Comparison of ENCODE assay signal across 26 cellular contexts in genomic region chr12:42315108-42315507, GRCh38. TPM values are rescaled to one million over a fixed set of nuclear protein-coding genes. Genes with fewer than 3 reads are reported as not detected.
DNase-seq lines count a peak whose midpoint lies in the region; ATAC-seq, FAIRE-seq and TF ChIP-seq lines count a peak whose summit lies in the region.
"Had no signal": no experiment of that assay in that cellular context is flagged by ENCODE, and none has a peak within 500 bp of the region (broad histone marks: within the 10 kb centered on the region; RNA-seq: fewer than 3 reads in every experiment).

No MANE protein-coding gene starts in this region.

- no peaks in the 10 kb centered on the region for H3K9me3 ChIP-seq in endothelial cell of umbilical vein (replicated peaks; ENCODE audit: control insufficient read depth, insufficient read depth, low read length)
- H3K9me3 ChIP-seq: BE2C, BLaER1 had no signal

- CTCF ChIA-PET in activated CD4-positive, alpha-beta T cell treated with anti-CD3 and anti-CD28 coated beads, Interleukin-2, amount 10 ng/mL, durations not matched to agents 7 days and 5 days (lab: Charles Lee), result no interaction called here
- CTCF ChIA-PET in endothelial cell of umbilical vein (lab: Charles Lee), result interaction anchor here (0.6 to 0.7 kb wide), 2 partner anchors 11 to 17 kb away, joined by 3 to 5 read pairs; no protein-coding TSS in a partner anchor

- POLR2A ChIA-PET in activated CD4-positive, alpha-beta T cell treated with anti-CD3 and anti-CD28 coated beads, Interleukin-2, amount 10 ng/mL, durations not matched to agents 7 days and 5 days (lab: Charles Lee), result no interaction called here
- POLR2A ChIA-PET in endothelial cell of umbilical vein (lab: Charles Lee), result no interaction called here

- no peak overlapping the region for H3K4me3 Mint-ChIP-seq in activated CD4-positive, alpha-beta T cell treated with anti-CD3 and anti-CD28 coated beads, Interleukin-2, amount 10 ng/mL, durations not matched to agents 24 days and 14 days
- H3K4me3 Mint-ChIP-seq in activated CD4-positive, alpha-beta T cell treated with anti-CD3 and anti-CD28 coated beads, Interleukin-2, amount 10 ng/mL, durations not matched to agents 7 days and 5 days, result no peak overlapping the region
- H3K4me3 Mint-ChIP-seq: CD14-positive monocyte; CD4-positive, alpha-beta memory T cell; CD4-positive, CD25-positive, alpha-beta regulatory T cell; CD8-positive, alpha-beta memory T cell had no signal

- BruUV-seq in endothelial cell of umbilical vein (replicated peaks; lab: Mats Ljungman, UMichigan), result no TSS peak

- dilution Hi-C loops in endothelial cell of umbilical vein (cut with MboI; ENCODE audit: extremely low pct_ligation_motif_present, low sequenced_read_pairs), result no loop called here

- no peaks in the 10 kb centered on the region for H3K4me1 Mint-ChIP-seq in activated CD4-positive, alpha-beta T cell treated with anti-CD3 and anti-CD28 coated beads, Interleukin-2, amount 10 ng/mL, durations not matched to agents 24 days and 14 days
- H3K4me1 Mint-ChIP-seq in activated CD4-positive, alpha-beta T cell treated with anti-CD3 and anti-CD28 coated beads, Interleukin-2, amount 10 ng/mL, durations not matched to agents 7 days and 5 days, result no peaks in the 10 kb centered on the region
- H3K4me1 Mint-ChIP-seq: CD14-positive monocyte had no signal

- H3K79me2 ChIP-seq in endothelial cell of umbilical vein (ENCODE audit: control insufficient read depth, insufficient read depth, low read length), result no peaks in the 10 kb centered on the region

- intact Hi-C loops in activated CD4-positive, alpha-beta T cell treated with anti-CD3 and anti-CD28 coated beads, Interleukin-2, amount 10 ng/mL, durations not matched to agents 24 days and 14 days (cut with micrococcal nuclease), result no loop called here
- intact Hi-C loops in endothelial cell of umbilical vein (cut with micrococcal nuclease), result no loop called here

- ATAC-seq in GM18505 (IDR thresholded peaks at IDR 0.05; ENCODE audit: unreplicated experiment), result no peak
- ATAC-seq: GM12878 had no signal

- H3K4me2 ChIP-seq in endothelial cell of umbilical vein (ENCODE audit: insufficient read depth, low read length), result no peak overlapping the region
- H3K4me2 ChIP-seq: BLaER1 had no signal

- no peak overlapping the region for H3K4me3 ChIP-seq in endothelial cell of umbilical vein (replicated peaks in 1 of 3; ENCODE audit: insufficient read depth in 1 of 3, low read depth in 1 of 3, low read length in 3 of 3)
- H3K4me3 ChIP-seq: BLaER1, GM12878 had no signal

- no peak for TF ChIP-seq CTCF in endothelial cell of umbilical vein (IDR thresholded peaks at IDR 0.05; ENCODE audit: extremely low read depth in 1 of 2, insufficient read depth in 1 of 2, low read depth in 1 of 2, low read length in 2 of 2)

- no peaks in the 10 kb centered on the region for H3K27me3 Mint-ChIP-seq in activated CD4-positive, alpha-beta T cell treated with anti-CD3 and anti-CD28 coated beads, Interleukin-2, amount 10 ng/mL, durations not matched to agents 24 days and 14 days
- no peaks in the 10 kb centered on the region for H3K27me3 Mint-ChIP-seq in activated CD4-positive, alpha-beta T cell treated with anti-CD3 and anti-CD28 coated beads, Interleukin-2, amount 10 ng/mL, durations not matched to agents 7 days and 5 days
- H3K27me3 Mint-ChIP-seq: CD4-positive, alpha-beta memory T cell; CD4-positive, CD25-positive, alpha-beta regulatory T cell; CD8-positive, alpha-beta memory T cell had no signal

- no peak overlapping the region for H3K27ac Mint-ChIP-seq in activated CD4-positive, alpha-beta T cell treated with anti-CD3 and anti-CD28 coated beads, Interleukin-2, amount 10 ng/mL, durations not matched to agents 24 days and 14 days
- H3K27ac Mint-ChIP-seq in activated CD4-positive, alpha-beta T cell treated with anti-CD3 and anti-CD28 coated beads, Interleukin-2, amount 10 ng/mL, durations not matched to agents 7 days and 5 days, result no peak overlapping the region
- H3K27ac Mint-ChIP-seq: CD4-positive, CD25-positive, alpha-beta regulatory T cell; CD8-positive, alpha-beta memory T cell had no signal

- H3K36me3 Mint-ChIP-seq in activated CD4-positive, alpha-beta T cell treated with anti-CD3 and anti-CD28 coated beads, Interleukin-2, amount 10 ng/mL, durations not matched to agents 24 days and 14 days (ENCODE audit: low read depth), result peaks cover 30% of the 10 kb centered on the region
- H3K36me3 Mint-ChIP-seq in activated CD4-positive, alpha-beta T cell treated with anti-CD3 and anti-CD28 coated beads, Interleukin-2, amount 10 ng/mL, durations not matched to agents 7 days and 5 days (ENCODE audit: low read depth), result peaks cover 19% of the 10 kb centered on the region

- peaks cover 0 to 2% of the 10 kb centered on the region in 2 experiments for H3K36me3 ChIP-seq in endothelial cell of umbilical vein (ENCODE audit: control insufficient read depth in 2 of 2, extremely low read depth in 1 of 2, insufficient read depth in 2 of 2, low read length in 2 of 2)

- no peaks in the 10 kb centered on the region for H3K4me1 ChIP-seq in endothelial cell of umbilical vein (ENCODE audit: control insufficient read depth, extremely low read depth, insufficient read depth, low read length)
- H3K4me1 ChIP-seq: BE2C, BLaER1 had no signal

- H3K27ac ChIP-seq in endothelial cell of umbilical vein (ENCODE audit: insufficient read depth, low read depth, low read length), result no peak overlapping the region
- H3K27ac ChIP-seq: BLaER1 had no signal

- no peak overlapping the region for H2AFZ ChIP-seq in endothelial cell of umbilical vein (ENCODE audit: low read depth, low read length)

- peak; percentile 20 for DNase-seq in activated CD4-positive, alpha-beta T cell treated with anti-CD3 and anti-CD28 coated beads, Interleukin-2, amount 10 ng/mL, durations not matched to agents 24 days and 14 days
- no peak for DNase-seq in activated CD4-positive, alpha-beta T cell treated with anti-CD3 and anti-CD28 coated beads, Interleukin-2, amount 10 ng/mL, durations not matched to agents 7 days and 5 days
- DNase-seq in dermis blood vessel endothelial cell (peak; percentile 39), endothelial cell of umbilical vein (ENCODE audit: low read depth, low spot score) (peak; percentile 34), NCI-H2029 (lab: John Stamatoyannopoulos, UW) (no peak)
- DNase-seq: 8988T; ACHN; BE2C; C1 segment of cervical spinal cord; CD4-positive, alpha-beta memory T cell; CD4-positive, CD25-positive, alpha-beta regulatory T cell; CD8-positive, alpha-beta memory T cell; COR-L47; DMS 273 treated with DMSO at 0.1 percent for 48 hours; DMS153; DMS53; DMS79; DND-41; EL; GDM1 had no signal

- no peak overlapping the region for H3K9ac ChIP-seq in endothelial cell of umbilical vein (replicated peaks; ENCODE audit: extremely low read depth, insufficient read depth, low read length)
- H3K9ac ChIP-seq: BLaER1 had no signal

- TF ChIP-seq POLR2A in endothelial cell of umbilical vein (IDR thresholded peaks at IDR 0.05; ENCODE audit: low read depth, low read length) (no peak), GM18505 (IDR thresholded peaks at IDR 0.05; ENCODE audit: borderline replicate concordance, extremely low read depth, insufficient read depth, insufficient read length) (no peak)

- H3K27me3 ChIP-seq in endothelial cell of umbilical vein (ENCODE audit: control insufficient read depth in 2 of 2, insufficient read depth in 2 of 2, low read length in 2 of 2), result no peaks in the 10 kb centered on the region
- H3K27me3 ChIP-seq: BE2C, BLaER1 had no signal

- no peaks in the 10 kb centered on the region for H4K20me1 ChIP-seq in endothelial cell of umbilical vein (replicated peaks; ENCODE audit: control insufficient read depth, extremely low read depth, insufficient read depth, low read length)
- H4K20me1 ChIP-seq: BLaER1 had no signal

- no peak for FAIRE-seq in endothelial cell of umbilical vein (lab: Jason Lieb, UNC)
- FAIRE-seq: GM12878, GM12892, GM19239 had no signal

- H3K9me1 ChIP-seq in endothelial cell of umbilical vein (replicated peaks; ENCODE audit: control insufficient read depth, extremely low read depth, insufficient read depth, low read length), result no peaks in the 10 kb centered on the region

- no peaks in the 10 kb centered on the region for H3K9me3 Mint-ChIP-seq in activated CD4-positive, alpha-beta T cell treated with anti-CD3 and anti-CD28 coated beads, Interleukin-2, amount 10 ng/mL, durations not matched to agents 24 days and 14 days
- H3K9me3 Mint-ChIP-seq in activated CD4-positive, alpha-beta T cell treated with anti-CD3 and anti-CD28 coated beads, Interleukin-2, amount 10 ng/mL, durations not matched to agents 7 days and 5 days, result no peaks in the 10 kb centered on the region
- H3K9me3 Mint-ChIP-seq: CD14-positive monocyte; CD4-positive, alpha-beta memory T cell; CD4-positive, CD25-positive, alpha-beta regulatory T cell; CD8-positive, alpha-beta memory T cell had no signal

RNA-seq across cellular contexts. Expression of gene ZCRB1, which starts 10.8 kb away (rescaled TPM):
- total RNA-seq in activated CD4-positive, alpha-beta T cell treated with anti-CD3 and anti-CD28 coated beads, Interleukin-2, amount 10 ng/mL, durations not matched to agents 24 days and 14 days, result 55.8 and 62.0 TPM in 2 replicates
- 10 to 100 TPM; 43.4 to 52.7 TPM for total RNA-seq in activated CD4-positive, alpha-beta T cell treated with anti-CD3 and anti-CD28 coated beads, Interleukin-2, amount 10 ng/mL, durations not matched to agents 7 days and 5 days
- total RNA-seq in dermis blood vessel endothelial cell, result 22.1 and 33.4 TPM in 2 replicates
- 52.9 and 55.3 TPM in 2 replicates for total RNA-seq in endothelial cell of umbilical vein
- 10.9 and 13.2 TPM in 2 replicates for polyA plus RNA-seq in endothelial cell of umbilical vein
- polyA plus RNA-seq in endothelial cell of umbilical vein (2011; cell fraction: cytosol; rRNA removed), result 19.2 and 21.4 TPM in 2 replicates
- polyA plus RNA-seq in endothelial cell of umbilical vein (2011; cell fraction: nucleus; rRNA removed), result 11.3 and 13.3 TPM in 2 replicates
- 52.0 and 62.2 TPM in 2 replicates for polyA plus RNA-seq in endothelial cell of umbilical vein (2012)
- 16.4 and 31.5 TPM in 2 replicates for polyA minus RNA-seq in endothelial cell of umbilical vein
- 30.8 TPM for polyA minus RNA-seq in endothelial cell of umbilical vein (2011; cell fraction: cytosol; rRNA and poly(A)+ RNA removed)
- polyA minus RNA-seq in endothelial cell of umbilical vein (2011; cell fraction: nucleus; rRNA and poly(A)+ RNA removed), result 3.8 and 10.6 TPM in 2 replicates

RNA-seq across cellular contexts. Expression of gene PPHLN1, which starts 10.9 kb away (rescaled TPM):
- total RNA-seq in activated CD4-positive, alpha-beta T cell treated with anti-CD3 and anti-CD28 coated beads, Interleukin-2, amount 10 ng/mL, durations not matched to agents 24 days and 14 days, result 92.3 and 97.5 TPM in 2 replicates
- 10 to 100 TPM; 83.5 to 84.0 TPM for total RNA-seq in activated CD4-positive, alpha-beta T cell treated with anti-CD3 and anti-CD28 coated beads, Interleukin-2, amount 10 ng/mL, durations not matched to agents 7 days and 5 days
- total RNA-seq in dermis blood vessel endothelial cell (99.5 and 101 TPM in 2 replicates), endothelial cell of umbilical vein (58.0 and 62.2 TPM in 2 replicates)
- 19.5 and 23.4 TPM in 2 replicates for polyA plus RNA-seq in endothelial cell of umbilical vein
- polyA plus RNA-seq in endothelial cell of umbilical vein (2011; cell fraction: cytosol; rRNA removed), result 35.4 and 38.2 TPM in 2 replicates
- polyA plus RNA-seq in endothelial cell of umbilical vein (2011; cell fraction: nucleus; rRNA removed), result 60.5 and 80.6 TPM in 2 replicates
- polyA plus RNA-seq in endothelial cell of umbilical vein (2012), result 72.4 and 84.5 TPM in 2 replicates
- polyA minus RNA-seq in endothelial cell of umbilical vein, result 27.8 and 46.7 TPM in 2 replicates
- polyA minus RNA-seq in endothelial cell of umbilical vein (2011; cell fraction: cytosol; rRNA and poly(A)+ RNA removed), result 23.5 TPM
- 44.6 and 61.2 TPM in 2 replicates for polyA minus RNA-seq in endothelial cell of umbilical vein (2011; cell fraction: nucleus; rRNA and poly(A)+ RNA removed)

Comparison
In these comparisons a context has a peak if more than half of its experiments do, and no peak if none do; other contexts are left out.
1. DNase-seq: peak in activated CD4-positive, alpha-beta T cell treated with anti-CD3 and anti-CD28 coated beads, Interleukin-2, amount 10 ng/mL, durations not matched to agents 24 days and 14 days (single experiment), dermis blood vessel endothelial cell (single experiment) and endothelial cell of umbilical vein (single experiment); none in activated CD4-positive, alpha-beta T cell treated with anti-CD3 and anti-CD28 coated beads, Interleukin-2, amount 10 ng/mL, durations not matched to agents 7 days and 5 days (single experiment) and NCI-H2029 (single experiment).